12 cellular contexts compared by ENCODE assay signal in the genomic region with DNA sequence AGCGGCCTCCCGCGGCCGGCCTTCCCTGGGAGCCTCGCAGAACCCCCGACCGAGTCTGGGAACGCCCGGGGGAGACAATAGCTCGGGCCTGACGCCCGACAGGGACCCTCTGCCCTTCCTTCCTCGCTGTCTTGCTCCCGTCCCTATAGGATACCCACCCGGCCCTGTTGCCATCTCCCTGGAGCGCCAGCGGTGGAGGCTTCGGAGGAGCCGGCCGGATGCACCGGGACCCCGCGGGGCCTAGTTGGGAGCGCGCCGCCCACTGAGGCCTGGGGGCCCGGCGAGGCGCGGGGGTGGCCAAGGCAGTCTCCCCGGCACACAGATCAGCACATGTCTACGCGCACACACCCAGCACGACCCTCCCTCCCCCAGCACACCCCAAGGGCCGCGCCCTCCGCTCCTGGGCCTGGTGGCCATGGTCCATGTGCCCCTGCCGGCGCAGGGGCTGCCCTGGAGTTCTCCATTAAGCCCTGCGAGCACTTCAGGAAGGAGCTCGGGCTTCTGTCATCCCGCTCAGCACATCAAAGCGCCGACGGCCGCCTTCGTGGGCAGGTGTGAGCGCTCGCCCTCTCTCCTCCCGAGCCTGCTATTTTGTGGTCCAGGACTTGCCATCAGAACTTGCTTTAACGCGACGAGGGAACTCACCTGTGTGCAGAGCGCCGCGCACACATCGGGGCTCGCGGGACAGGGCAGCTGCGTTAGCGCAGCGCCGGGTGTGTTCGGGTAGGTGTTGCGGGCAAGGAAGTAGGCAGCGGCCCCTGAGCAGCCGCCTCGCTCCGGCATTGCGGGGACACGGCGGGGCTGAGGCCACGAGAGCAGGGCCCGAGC. TPM values are rescaled to one million over a fixed set of nuclear protein-coding genes. Genes with fewer than 3 reads are reported as not detected.
DNase-seq lines count a peak whose midpoint lies in the region; ATAC-seq and TF ChIP-seq lines count a peak whose summit lies in the region.
"Had no signal": no experiment of that assay in that cellular context is flagged by ENCODE, and none has a peak within 500 bp of the region (broad histone marks: within the 10 kb centered on the region; RNA-seq: fewer than 3 reads in every experiment).

No MANE protein-coding gene starts in this region.

- peaks cover 50% of the 10 kb centered on the region for H3K27me3 Mint-ChIP-seq in activated naive CD8-positive, alpha-beta T cell
- peaks cover 75% of the 10 kb centered on the region for H3K27me3 Mint-ChIP-seq in activated naive CD8-positive, alpha-beta T cell treated with anti-CD3 and anti-CD28 coated beads, Interleukin-2, amount 50 U/mL, for 24 hours
- peaks cover 88% of the 10 kb centered on the region for H3K27me3 Mint-ChIP-seq in Calu3 (ENCODE audit: unreplicated experiment)

- peak overlapping the region; percentile 69 to 86 (median 78) for H3K4me3 ChIP-seq in esophagus muscularis mucosa
- H3K4me3 ChIP-seq in mucosa of stomach (ENCODE audit: low read length): peak overlapping the region; percentile 56
- peak overlapping the region; percentile 55 for H3K4me3 ChIP-seq in thoracic aorta
- H3K4me3 ChIP-seq: SJCRH30 had no signal

- no peak for TF ChIP-seq POLR2A in esophagus muscularis mucosa (IDR thresholded peaks at IDR 0.05; ENCODE audit: low read depth)

- H3K4me3 Mint-ChIP-seq in activated naive CD8-positive, alpha-beta T cell: peak overlapping the region; percentile 27
- H3K4me3 Mint-ChIP-seq in activated naive CD8-positive, alpha-beta T cell treated with anti-CD3 and anti-CD28 coated beads, Interleukin-2, amount 50 U/mL, for 24 hours: no peak overlapping the region
- H3K4me3 Mint-ChIP-seq in Calu3 (ENCODE audit: low read depth, unreplicated experiment): no peak overlapping the region
- H3K4me3 Mint-ChIP-seq: stimulated activated naive CD8-positive, alpha-beta T cell treated with anti-CD3 and anti-CD28 coated beads, Interleukin-15, Interleukin-2, amounts not matched to agents 100 ng/mL and 50 ng/mL, for 24 hours had no signal

- BruUV-seq in Calu3 (replicated peaks; lab: Mats Ljungman, UMichigan): no TSS peak

- H3K36me3 ChIP-seq in esophagus muscularis mucosa: peaks cover 0 to 12% (median 2%) of the 10 kb centered on the region in 4 donors
- H3K36me3 ChIP-seq in mucosa of stomach (ENCODE audit: control insufficient read depth, insufficient read depth, low read length): no peaks in the 10 kb centered on the region
- H3K36me3 ChIP-seq in thoracic aorta: no peaks in the 10 kb centered on the region
- H3K36me3 ChIP-seq: SJCRH30 had no signal

- intact Hi-C loops in esophagus muscularis mucosa (cut with DNase I) (no loop called here), posterior vena cava (cut with DNase I) (loop anchor here in 1 of 2 donors (5.0 to 10.0 kb wide), 2 partner anchors 486 to 798 kb away; no protein-coding TSS in a partner anchor), Calu3 (cut with micrococcal nuclease; ENCODE audit: unreplicated experiment) (loop anchor here (10.0 kb wide), 1 partner anchor 598 kb away; no protein-coding TSS in a partner anchor)

- H3K27ac ChIP-seq in esophagus muscularis mucosa (replicated peaks in 1 of 4): peak overlapping the region; percentile 90 to 97 (median 94)
- no peak overlapping the region for H3K27ac ChIP-seq in thoracic aorta
- H3K27ac ChIP-seq: SJCRH30 had no signal

- no peak for DNase-seq in activated naive CD8-positive, alpha-beta T cell treated with anti-CD3 and anti-CD28 coated beads, Interleukin-2, amount 50 U/mL, for 24 hours
- no peak for DNase-seq in esophagus muscularis mucosa (ENCODE audit: extremely low spot score)
- no peak for DNase-seq in thoracic aorta (ENCODE audit: low spot score)
- no peak for DNase-seq in posterior vena cava (ENCODE audit: low spot score)
- DNase-seq in Calu3: no peak
- DNase-seq: activated CD4-positive, CD25-positive, alpha-beta regulatory T cell treated with anti-CD3 and anti-CD28 coated beads, Interleukin-2, amount 50 U/mL, for 72 hours; NCI-H1417 treated with DMSO at 0.1 percent for 48 hours; SJCRH30 had no signal

- no peaks in the 10 kb centered on the region for H3K36me3 Mint-ChIP-seq in activated naive CD8-positive, alpha-beta T cell
- H3K36me3 Mint-ChIP-seq in activated naive CD8-positive, alpha-beta T cell treated with anti-CD3 and anti-CD28 coated beads, Interleukin-2, amount 50 U/mL, for 24 hours (ENCODE audit: low read depth): no peaks in the 10 kb centered on the region
- peaks cover 6% of the 10 kb centered on the region for H3K36me3 Mint-ChIP-seq in Calu3 (ENCODE audit: insufficient read depth, unreplicated experiment)

- peak overlapping the region; percentile 62 for H3K9ac ChIP-seq in mucosa of stomach (ENCODE audit: low read length)

- H3K4me1 ChIP-seq in esophagus muscularis mucosa (peaks cover 28 to 78% (median 70%) of the 10 kb centered on the region in 4 donors), mucosa of stomach (ENCODE audit: control insufficient read depth, insufficient read depth, low read length) (peaks cover 19% of the 10 kb centered on the region), thoracic aorta (ENCODE audit: control insufficient read depth in 1 of 2, low read depth in 2 of 2) (peaks cover 14 to 35% of the 10 kb centered on the region in 2 donors)
- H3K4me1 ChIP-seq: SJCRH30 had no signal

- no peak for TF ChIP-seq CTCF in esophagus muscularis mucosa (IDR thresholded peaks at IDR 0.05)
- TF ChIP-seq CTCF in thoracic aorta (IDR thresholded peaks at IDR 0.05): no peak
- no peak for TF ChIP-seq CTCF in Calu3 (IDR thresholded peaks at IDR 0.05; ENCODE audit: unreplicated experiment)

- CTCF ChIA-PET in Calu3 (lab: Charles Lee): interaction anchor here (0.6 kb wide), 1 partner anchor 481 kb away, joined by 3 read pairs; no protein-coding TSS in a partner anchor

- H3K27ac Mint-ChIP-seq in activated naive CD8-positive, alpha-beta T cell: no peak overlapping the region
- H3K27ac Mint-ChIP-seq in activated naive CD8-positive, alpha-beta T cell treated with anti-CD3 and anti-CD28 coated beads, Interleukin-2, amount 50 U/mL, for 24 hours: no peak overlapping the region
- no peak overlapping the region for H3K27ac Mint-ChIP-seq in Calu3 (ENCODE audit: unreplicated experiment)
- H3K27ac Mint-ChIP-seq: stimulated activated naive CD8-positive, alpha-beta T cell treated with anti-CD3 and anti-CD28 coated beads, Interleukin-15, Interleukin-2, amounts not matched to agents 100 ng/mL and 50 ng/mL, for 24 hours had no signal

- peaks cover 27% of the 10 kb centered on the region for H3K4me1 Mint-ChIP-seq in activated naive CD8-positive, alpha-beta T cell (ENCODE audit: low read depth)
- H3K4me1 Mint-ChIP-seq in activated naive CD8-positive, alpha-beta T cell treated with anti-CD3 and anti-CD28 coated beads, Interleukin-2, amount 50 U/mL, for 24 hours: peaks cover 17% of the 10 kb centered on the region
- H3K4me1 Mint-ChIP-seq in Calu3 (ENCODE audit: low read depth, unreplicated experiment): no peaks in the 10 kb centered on the region

- peaks cover 0 to 65% (median 3%) of the 10 kb centered on the region in 4 donors for H3K27me3 ChIP-seq in esophagus muscularis mucosa
- peaks cover 87% of the 10 kb centered on the region for H3K27me3 ChIP-seq in mucosa of stomach (ENCODE audit: control insufficient read depth, insufficient read depth, low read length)
- H3K27me3 ChIP-seq in thoracic aorta (replicated peaks; ENCODE audit: insufficient read depth): peaks cover 36% of the 10 kb centered on the region
- H3K27me3 ChIP-seq: SJCRH30 had no signal

- no peaks in the 10 kb centered on the region for H3K9me3 ChIP-seq in esophagus muscularis mucosa
- H3K9me3 ChIP-seq in mucosa of stomach (ENCODE audit: control insufficient read depth, low read length): no peaks in the 10 kb centered on the region
- no peaks in the 10 kb centered on the region for H3K9me3 ChIP-seq in thoracic aorta
- H3K9me3 ChIP-seq: SJCRH30 had no signal

- WGBS in esophagus muscularis mucosa: 21% methylated on average over 21 of the region's 74 CpGs

- TF ChIP-seq EP300 in esophagus muscularis mucosa (IDR thresholded peaks at IDR 0.05): no peak

- H3K9me3 Mint-ChIP-seq in activated naive CD8-positive, alpha-beta T cell (ENCODE audit: low read depth): no peaks in the 10 kb centered on the region
- H3K9me3 Mint-ChIP-seq in activated naive CD8-positive, alpha-beta T cell treated with anti-CD3 and anti-CD28 coated beads, Interleukin-2, amount 50 U/mL, for 24 hours: no peaks in the 10 kb centered on the region
- no peaks in the 10 kb centered on the region for H3K9me3 Mint-ChIP-seq in Calu3 (ENCODE audit: low read depth, unreplicated experiment)
- H3K9me3 Mint-ChIP-seq: stimulated activated naive CD8-positive, alpha-beta T cell treated with anti-CD3 and anti-CD28 coated beads, Interleukin-15, Interleukin-2, amounts not matched to agents 100 ng/mL and 50 ng/mL, for 24 hours had no signal

- ATAC-seq in activated naive CD8-positive, alpha-beta T cell treated with anti-CD3 and anti-CD28 coated beads, Interleukin-2, amount 50 U/mL, for 24 hours: no peak
- ATAC-seq in thoracic aorta (ENCODE audit: insufficient number of reproducible peaks, low FRiP score, low read depth): no peak
- no peak for ATAC-seq in HG02759 (IDR thresholded peaks at IDR 0.05; ENCODE audit: unreplicated experiment)

RNA-seq across cellular contexts. Expression of a gene that starts 3.7 kb away (rescaled TPM):
- total RNA-seq in esophagus muscularis mucosa: 100 to 1,000 TPM in 3 of 4 donors, 10 to 100 TPM in 1; 66.6 to 170 (median 120) TPM
- under 1 TPM in 1 of 2 donors, not detected in 1; 0.41 TPM for total RNA-seq in thoracic aorta
- total RNA-seq in posterior vena cava: 1 to 10 TPM in 1 of 2 donors, under 1 TPM in 1; 0.71 to 1.2 TPM
- total RNA-seq in Calu3 (2022): 0.14 and 0.17 TPM in 2 replicates

Comparison
In these comparisons a context has a peak if more than half of its experiments do, and no peak if none do; other contexts are left out.
1. H3K27ac ChIP-seq: peak in esophagus muscularis mucosa (4 of 4); none in thoracic aorta (0 of 2).
2. RNA of a gene that starts 3.7 kb away (total RNA-seq): 66.6 to 170 TPM in esophagus muscularis mucosa; 0.71 to 1.2 TPM in posterior vena cava, 0.41 TPM in thoracic aorta and 0.14 to 0.17 TPM in Calu3; every median in the first group is over 10 times any median in the second.
3. Peak in every context shown above with its lines, with median percentiles within 50 percentile points of each other: H3K4me3 ChIP-seq.